Comparison of ENCODE assay signal across 13 cellular contexts in the genomic region with DNA sequence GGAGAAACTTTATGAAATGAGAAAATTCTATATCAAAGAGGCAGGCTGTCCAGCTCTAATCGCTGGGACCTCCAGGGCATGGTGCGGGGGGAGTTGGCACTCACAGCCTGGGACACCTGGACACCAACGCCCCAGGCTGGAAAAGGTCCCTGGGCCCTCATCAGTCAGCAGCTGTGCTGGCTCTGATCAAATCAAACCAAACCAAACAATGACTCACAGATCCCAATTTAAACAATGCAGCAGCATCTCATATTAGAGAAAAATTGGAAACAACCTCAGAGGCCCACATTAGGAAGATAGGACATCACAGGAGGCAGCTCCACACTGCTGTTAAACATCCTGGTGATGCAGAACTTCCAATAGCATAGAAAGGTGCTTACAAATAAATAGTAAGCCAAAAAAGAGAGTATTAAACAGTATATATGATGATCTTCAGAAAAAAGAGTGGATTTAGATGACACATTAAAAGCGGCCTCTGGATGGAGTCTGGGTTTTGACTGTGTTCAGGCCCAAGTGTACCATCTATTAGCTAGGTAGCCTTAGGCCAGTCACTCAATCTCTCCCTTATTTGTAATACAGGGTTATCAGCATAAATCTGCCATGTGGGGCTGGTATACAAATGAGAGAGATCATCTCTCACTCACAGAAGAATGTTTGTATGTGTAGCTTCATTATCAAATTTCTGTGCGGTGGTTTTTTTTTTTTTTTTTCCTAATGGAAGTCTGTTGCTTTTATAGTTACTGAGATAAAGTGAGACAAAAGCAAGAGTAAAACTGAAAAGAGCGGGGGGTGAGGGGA. TPM values are rescaled to one million over a fixed set of nuclear protein-coding genes. Genes with fewer than 3 reads are reported as not detected.
DNase-seq lines count a peak whose midpoint lies in the region; ATAC-seq and TF ChIP-seq lines count a peak whose summit lies in the region.
"Had no signal": no experiment of that assay in that cellular context is flagged by ENCODE, and none has a peak within 500 bp of the region (broad histone marks: within the 10 kb centered on the region; RNA-seq: fewer than 3 reads in every experiment).

No MANE protein-coding gene starts in this region.

- H3K4me3 Mint-ChIP-seq in brain: no peak overlapping the region
- H3K4me3 Mint-ChIP-seq: CD4-positive, alpha-beta T cell had no signal

- no peak for TF ChIP-seq CTCF in BE2C (IDR thresholded peaks at IDR 0.05; ENCODE audit: low read depth, low read length)
- TF ChIP-seq CTCF in LNCaP clone FGC (IDR thresholded peaks at IDR 0.05; ENCODE audit: control insufficient read depth, extremely low read depth, insufficient read depth): no peak
- TF ChIP-seq CTCF in brain (conservative IDR thresholded peaks at IDR 0.05): no peak
- TF ChIP-seq CTCF in lower lobe of right lung (IDR thresholded peaks at IDR 0.05): no peak

- H3K9me3 Mint-ChIP-seq in brain: no peaks in the 10 kb centered on the region
- H3K9me3 Mint-ChIP-seq: CD4-positive, alpha-beta T cell had no signal

- no peak for TF ChIP-seq POLR2A in erythroblast (IDR thresholded peaks at IDR 0.05; ENCODE audit: low read length)

- H3K4me1 Mint-ChIP-seq in brain: peaks cover 51% of the 10 kb centered on the region

- H3K27ac Mint-ChIP-seq in brain: peak overlapping the region in 3 of 5 experiments; percentile 35 to 69 (median 64)
- H3K27ac Mint-ChIP-seq: CD4-positive, alpha-beta T cell had no signal

- H3K4me3 ChIP-seq in BE2C (ENCODE audit: low read depth, low read length) (no peak overlapping the region), LNCaP clone FGC (ENCODE audit: low read depth, low read length) (no peak overlapping the region), lower lobe of right lung (no peak overlapping the region)
- H3K4me3 ChIP-seq: mucosa of descending colon, sigmoid colon had no signal

- H3K36me3 Mint-ChIP-seq in brain: no peaks in the 10 kb centered on the region

- H3K27me3 ChIP-seq in BE2C (no peaks in the 10 kb centered on the region), lower lobe of right lung (ENCODE audit: low read depth) (no peaks in the 10 kb centered on the region)
- H3K27me3 ChIP-seq: sigmoid colon had no signal

- H3K4me1 ChIP-seq in BE2C (peaks cover 37% of the 10 kb centered on the region), lower lobe of right lung (peaks cover 35% of the 10 kb centered on the region)

- H3K27me3 Mint-ChIP-seq in brain: no peaks in the 10 kb centered on the region
- H3K27me3 Mint-ChIP-seq: CD4-positive, alpha-beta T cell had no signal

- DNase-seq in BE2C (peak; percentile 81), LNCaP clone FGC (ENCODE audit: low read depth) (peak; percentile 58), lower lobe of right lung (no peak), erythroblast (lab: John Stamatoyannopoulos, UW) (no peak), cortex of kidney (lab: John Stamatoyannopoulos, UW) (no peak)
- DNase-seq in stimulated activated CD4-positive, alpha-beta T cell treated with anti-CD3 and anti-CD28 coated beads, Interleukin-4, amount 100 ng/mL, for 24 hours: no peak
- DNase-seq: activated gamma-delta T cell; CD4-positive, alpha-beta T cell; mucosa of descending colon; NCI-H1694; sigmoid colon had no signal

- intact Hi-C loops in lower lobe of right lung (cut with DNase I): no loop called here

- ATAC-seq in lower lobe of right lung (no peak), HG03571 (IDR thresholded peaks at IDR 0.05; ENCODE audit: unreplicated experiment) (no peak)
- ATAC-seq: mucosa of descending colon had no signal

- H3K36me3 ChIP-seq in BE2C (no peaks in the 10 kb centered on the region), lower lobe of right lung (no peaks in the 10 kb centered on the region)
- H3K36me3 ChIP-seq: sigmoid colon had no signal

- peak overlapping the region; percentile 44 for H3K27ac ChIP-seq in lower lobe of right lung

- H3K9me3 ChIP-seq in BE2C: no peaks in the 10 kb centered on the region
- H3K9me3 ChIP-seq in lower lobe of right lung: no peaks in the 10 kb centered on the region
- H3K9me3 ChIP-seq: mucosa of descending colon, sigmoid colon had no signal

RNA-seq across cellular contexts. Expression of gene SLC2A9, which starts 12.9 kb away (rescaled TPM):
- polyA plus RNA-seq in BE2C (2012; ENCODE audit: insufficient read depth, insufficient read length, low read depth): not detected
- polyA plus RNA-seq in brain (ENCODE audit: insufficient read depth, low read depth, low replicate concordance): 5.2 TPM
- total RNA-seq in lower lobe of right lung: 25.2 TPM

Comparison
In these comparisons a context has a peak if more than half of its experiments do, and no peak if none do; other contexts are left out.
1. DNase-seq: peak in BE2C (single experiment) and LNCaP clone FGC (single experiment); none in lower lobe of right lung (single experiment), erythroblast (0 of 2), cortex of kidney (single experiment) and stimulated activated CD4-positive, alpha-beta T cell treated with anti-CD3 and anti-CD28 coated beads, Interleukin-4, amount 100 ng/mL, for 24 hours (single experiment).